In genomic region chr12:119695034-119695433, GRCh38 we compare ENCODE assay signal across 11 cellular contexts. TPM values are rescaled to one million over a fixed set of nuclear protein-coding genes. Genes with fewer than 3 reads are reported as not detected.
DNase-seq lines count a peak whose midpoint lies in the region; ATAC-seq and TF ChIP-seq lines count a peak whose summit lies in the region.
"Had no signal": no experiment of that assay in that cellular context is flagged by ENCODE, and none has a peak within 500 bp of the region (broad histone marks: within the 10 kb centered on the region; RNA-seq: fewer than 3 reads in every experiment).

No MANE protein-coding gene starts in this region.

- ATAC-seq in HG02885 (IDR thresholded peaks at IDR 0.05; ENCODE audit: poor library complexity, unreplicated experiment) = no peak

- H3K27me3 Mint-ChIP-seq in chondrocyte (ENCODE audit: low read depth) (no peaks in the 10 kb centered on the region), nephron (ENCODE audit: low read depth) (no peaks in the 10 kb centered on the region)
- H3K27me3 Mint-ChIP-seq: activated CD4-positive, alpha-beta memory T cell treated with anti-CD3 and anti-CD28 coated beads, Interleukin-2, amount 10 ng/mL, durations not matched to agents 7 days and 5 days; naive B cell had no signal

- peak; percentile 11 for DNase-seq in ELF-1 (ENCODE audit: low read depth, low spot score)
- DNase-seq in chondrocyte (ENCODE audit: low spot score) = no peak
- no peak for DNase-seq in stimulated activated CD4-positive, alpha-beta T cell treated with anti-CD3 and anti-CD28 coated beads, Interleukin-2, amount 100 ng/mL, for 48 hours
- DNase-seq in NCI-H1092 (lab: John Stamatoyannopoulos, UW) = no peak
- no peak for DNase-seq in inferior parietal cortex (ENCODE audit: extremely low spot score)
- DNase-seq: activated CD4-positive, alpha-beta memory T cell treated with anti-CD3 and anti-CD28 coated beads, Interleukin-2, amount 10 ng/mL, durations not matched to agents 7 days and 5 days; naive B cell; NCI-H526 treated with DMSO at 0.1 percent for 48 hours had no signal

- TF ChIP-seq CTCF in chondrocyte (IDR thresholded peaks at IDR 0.05) (peak; percentile 77), nephron (IDR thresholded peaks at IDR 0.05; ENCODE audit: unreplicated experiment in 3 of 3) (peak; percentile 34 to 44 (median 34))

- H3K4me3 Mint-ChIP-seq in chondrocyte (ENCODE audit: unreplicated experiment) (no peak overlapping the region), nephron (no peak overlapping the region)
- H3K4me3 Mint-ChIP-seq: activated CD4-positive, alpha-beta memory T cell treated with anti-CD3 and anti-CD28 coated beads, Interleukin-2, amount 10 ng/mL, durations not matched to agents 7 days and 5 days had no signal

- TF ChIP-seq EP300 in Ishikawa (IDR thresholded peaks at IDR 0.05; ENCODE audit: borderline replicate concordance) = no peak

- H3K36me3 Mint-ChIP-seq in chondrocyte (ENCODE audit: low read depth) = no peaks in the 10 kb centered on the region
- peaks cover 32% of the 10 kb centered on the region for H3K36me3 Mint-ChIP-seq in nephron (ENCODE audit: low read depth)
- H3K36me3 Mint-ChIP-seq: naive B cell had no signal

- H3K9me3 Mint-ChIP-seq in chondrocyte (ENCODE audit: low read depth) = no peaks in the 10 kb centered on the region
- no peaks in the 10 kb centered on the region for H3K9me3 Mint-ChIP-seq in nephron
- H3K9me3 Mint-ChIP-seq: activated CD4-positive, alpha-beta memory T cell treated with anti-CD3 and anti-CD28 coated beads, Interleukin-2, amount 10 ng/mL, durations not matched to agents 7 days and 5 days; naive B cell had no signal

- no peaks in the 10 kb centered on the region for H3K4me1 Mint-ChIP-seq in chondrocyte (ENCODE audit: low read depth)
- peaks cover 24% of the 10 kb centered on the region for H3K4me1 Mint-ChIP-seq in nephron
- H3K4me1 Mint-ChIP-seq: activated CD4-positive, alpha-beta memory T cell treated with anti-CD3 and anti-CD28 coated beads, Interleukin-2, amount 10 ng/mL, durations not matched to agents 7 days and 5 days had no signal

- TF ChIP-seq RAD21 in Ishikawa (IDR thresholded peaks at IDR 0.05; ENCODE audit: low read depth) = peak; percentile 15; the same call in 1 of the 2 replicates

- no peak overlapping the region for H3K27ac Mint-ChIP-seq in chondrocyte (ENCODE audit: unreplicated experiment)
- no peak overlapping the region for H3K27ac Mint-ChIP-seq in nephron
- H3K27ac Mint-ChIP-seq: activated CD4-positive, alpha-beta memory T cell treated with anti-CD3 and anti-CD28 coated beads, Interleukin-2, amount 10 ng/mL, durations not matched to agents 7 days and 5 days; naive B cell had no signal

TF ChIP-seq in Ishikawa, 13 proteins besides CTCF, POLR2A, EP300 and RAD21:
- TF ChIP-seq REST (IDR thresholded peaks at IDR 0.05; ENCODE audit: low read depth) = no peak
- no peak for TF ChIP-seq EGR1 (IDR thresholded peaks at IDR 0.05)
- no peak for TF ChIP-seq TAF1 (IDR thresholded peaks at IDR 0.05; ENCODE audit: low read depth)
- no peak for TF ChIP-seq FOXM1 (IDR thresholded peaks at IDR 0.05; ENCODE audit: borderline replicate concordance, low read depth)
- no peak for TF ChIP-seq TEAD4 (IDR thresholded peaks at IDR 0.05)
- no peak for TF ChIP-seq YY1 (IDR thresholded peaks at IDR 0.05; ENCODE audit: low read depth)
- TF ChIP-seq CREB1 (IDR thresholded peaks at IDR 0.05; ENCODE audit: low read depth) = no peak
- TF ChIP-seq CEBPB (IDR thresholded peaks at IDR 0.05) = no peak
- no peak for TF ChIP-seq TCF12 (IDR thresholded peaks at IDR 0.05; ENCODE audit: low read depth)
- no peak for TF ChIP-seq ZBTB7A (IDR thresholded peaks at IDR 0.05; ENCODE audit: low read depth)
- TF ChIP-seq MAX (IDR thresholded peaks at IDR 0.05) = no peak
- TF ChIP-seq USF1 (IDR thresholded peaks at IDR 0.05) = no peak
- TF ChIP-seq NFIC (IDR thresholded peaks at IDR 0.05) = no peak

RNA-seq across cellular contexts. Expression of gene PRKAB1, which starts 27.1 kb away (rescaled TPM):
- 19.7 to 23.9 TPM (median 20.8 TPM) in 3 replicates for total RNA-seq in chondrocyte
